26 cellular contexts compared by ENCODE assay signal in genomic region chr3:58565621-58566397, GRCh38. TPM values are rescaled to one million over a fixed set of nuclear protein-coding genes. Genes with fewer than 3 reads are reported as not detected.
A peak's percentile ranks its signal among the peaks of the same experiment; 100 is the strongest.
DNase-seq lines count a peak whose midpoint lies in the region; ATAC-seq, FAIRE-seq and TF ChIP-seq lines count a peak whose summit lies in the region.
"Had no signal": no experiment of that assay in that cellular context is flagged by ENCODE, and none has a peak within 500 bp of the region (broad histone marks: within the 10 kb centered on the region; RNA-seq: fewer than 3 reads in every experiment).

No MANE protein-coding gene starts in this region.

- H2AK5ac ChIP-seq in IMR-90 (ENCODE audit: low read depth, low read length) (peak overlapping the region; percentile 78; the same call in 1 of the 2 replicates), H1 (ENCODE audit: low read depth, low read length) (no peak overlapping the region; the same call in 1 of the 2 replicates), mesendoderm (ENCODE audit: low read length) (no peak overlapping the region)

- H4K8ac ChIP-seq in IMR-90 (ENCODE audit: low read depth in 2 of 2, low read length in 2 of 2) (0 out of 4 replicates have a peak overlapping the region, but pooled peaks of 1 of the 2 experiments have one; percentile 6), H1 (ENCODE audit: extremely low read depth, insufficient read depth, low read length) (no peak overlapping the region), mesendoderm (ENCODE audit: low read depth, low read length) (no peak overlapping the region)

- H3K9me3 ChIP-seq in DND-41 (ENCODE audit: insufficient read depth, low read length, severe bottlenecking) (no peaks in the 10 kb centered on the region), IMR-90 (ENCODE audit: control insufficient read depth, insufficient read depth, low read length) (no peaks in the 10 kb centered on the region), H1 (ENCODE audit: insufficient read depth in 2 of 2, low read depth in 1 of 2, low read length in 1 of 2) (no peaks in the 10 kb centered on the region)
- H3K9me3 ChIP-seq: tibial nerve had no signal

- peak in 1 of 2 experiments; percentile 55; a peak in 1 of 3 replicates for TF ChIP-seq EP300 in H1 (IDR thresholded peaks at IDR 0.05; ENCODE audit: borderline replicate concordance in 1 of 2, low read depth in 2 of 2, low read length in 2 of 2)

- no peaks in the 10 kb centered on the region for H3K4me1 ChIP-seq in DND-41 (ENCODE audit: insufficient read depth, low read length)
- peaks cover 4% of the 10 kb centered on the region; the same call in 1 of the 2 replicates for H3K4me1 ChIP-seq in IMR-90 (ENCODE audit: control insufficient read depth, insufficient read depth, low read length)
- H3K4me1 ChIP-seq in H1 (replicated peaks in 1 of 4; ENCODE audit: control insufficient read depth in 3 of 4, insufficient read depth in 4 of 4, low read length in 3 of 4) = peaks cover 9 to 26% (median 19%) of the 10 kb centered on the region in 4 experiments
- H3K4me1 ChIP-seq in mesendoderm (ENCODE audit: control insufficient read depth, low read depth, low read length) = peaks cover 6% of the 10 kb centered on the region

- ATAC-seq in DND-41 (ENCODE audit: insufficient read depth, low read depth) (no peak), IMR-90 (ENCODE audit: low read depth) (no peak), GM18867 (IDR thresholded peaks at IDR 0.05; ENCODE audit: unreplicated experiment) (no peak), GM18520 (IDR thresholded peaks at IDR 0.05; ENCODE audit: unreplicated experiment) (no peak)
- ATAC-seq: activated naive CD8-positive, alpha-beta T cell treated with anti-CD3 and anti-CD28 coated beads, Interleukin-2, amount 50 U/mL, for 24 hours had no signal

- H2AFZ ChIP-seq in DND-41 (ENCODE audit: low read depth, low read length) = no peak overlapping the region
- peak overlapping the region; percentile 14 for H2AFZ ChIP-seq in IMR-90 (replicated peaks; ENCODE audit: low read length, poor library complexity)
- no peak overlapping the region for H2AFZ ChIP-seq in H1 (ENCODE audit: low read length)

- no TSS peak for BruUV-seq in IMR-90 (replicated peaks; lab: Mats Ljungman, UMichigan)

- H3K56ac ChIP-seq in IMR-90 (ENCODE audit: extremely low read depth, insufficient read depth, low read length) (no peak overlapping the region), H1 (replicated peaks; ENCODE audit: insufficient read length, low read depth, low read length) (no peak overlapping the region), mesendoderm (ENCODE audit: low read length) (no peak overlapping the region)

- no peaks in the 10 kb centered on the region for H3K36me3 ChIP-seq in DND-41 (ENCODE audit: insufficient read depth, low read length)
- H3K36me3 ChIP-seq in IMR-90 (ENCODE audit: control insufficient read depth, insufficient read depth, low read length) = no peaks in the 10 kb centered on the region
- H3K36me3 ChIP-seq in H1 (ENCODE audit: control insufficient read depth in 2 of 4, insufficient read depth in 4 of 4, low read length in 3 of 4) = no peaks in the 10 kb centered on the region
- H3K36me3 ChIP-seq in mesendoderm (ENCODE audit: control insufficient read depth, insufficient read depth, low read length) = no peaks in the 10 kb centered on the region

- no peak for TF ChIP-seq RAD21 in IMR-90 (IDR thresholded peaks at IDR 0.05; ENCODE audit: low read length)
- no peak for TF ChIP-seq RAD21 in H1 (IDR thresholded peaks at IDR 0.05 in 1 of 2, conservative IDR thresholded peaks at IDR 0.05 in 1 of 2; ENCODE audit: low read depth in 2 of 2, low read length in 2 of 2)

- in situ Hi-C loops in IMR-90 (cut with MboI; ENCODE audit: low sequenced_read_pairs) = loop anchor here (25.0 kb wide), 1 partner anchor 421 kb away; no protein-coding TSS in a partner anchor

- H3K23ac ChIP-seq in IMR-90 (ENCODE audit: low read depth, low read length) (no peak overlapping the region), H1 (ENCODE audit: insufficient read length) (no peak overlapping the region), mesendoderm (ENCODE audit: low read length) (no peak overlapping the region)

- peak overlapping the region; percentile 20 for H2BK20ac ChIP-seq in IMR-90 (ENCODE audit: low read depth, low read length)
- H2BK20ac ChIP-seq in H1 (ENCODE audit: low read length) = peak overlapping the region; percentile 80; the same call in 1 of the 2 replicates

- CTCF ChIA-PET in IMR-90 (lab: Yijun Ruan, JAX) (interaction anchor here (8.3 kb wide), 1 partner anchor 64 kb away, joined by 69 read pairs; no protein-coding TSS in a partner anchor), H1 (lab: Charles Lee; ENCODE audit: partially characterized antibody) (interaction anchor here (0.7 to 40.0 kb wide), 15 partner anchors 8 to 487 kb away, joined by 3 to 994 read pairs (median 9); partner anchors contain the start of genes FAM107A and KCTD6)

- dilution Hi-C loops in IMR-90 (cut with HindIII; ENCODE audit: low sequenced_read_pairs, unreplicated experiment) = no loop called here

- H4K20me1 ChIP-seq in DND-41 (ENCODE audit: insufficient read depth, low read length) (no peaks in the 10 kb centered on the region), IMR-90 (ENCODE audit: insufficient read depth, low read length) (no peaks in the 10 kb centered on the region), H1 (replicated peaks in 1 of 2; ENCODE audit: control insufficient read depth in 1 of 2, insufficient read depth in 2 of 2, low read length in 2 of 2) (no peaks in the 10 kb centered on the region)

- H3K27ac ChIP-seq in DND-41 (ENCODE audit: low read length) (no peak overlapping the region), IMR-90 (ENCODE audit: insufficient read depth, low read length) (no peak overlapping the region), H1 (ENCODE audit: low read depth, low read length) (no peak overlapping the region), mesendoderm (ENCODE audit: low read depth, low read length) (no peak overlapping the region)
- H3K27ac ChIP-seq: tibial nerve had no signal

- no peak for TF ChIP-seq CTCF in DND-41 (IDR thresholded peaks at IDR 0.05; ENCODE audit: borderline replicate concordance, extremely low read depth, low read length, poor library complexity, severe bottlenecking)
- TF ChIP-seq CTCF in IMR-90 (conservative IDR thresholded peaks at IDR 0.05; ENCODE audit: low read depth, low read length) = no peak
- TF ChIP-seq CTCF in H1 (IDR thresholded peaks at IDR 0.05; ENCODE audit: control extremely low read depth in 1 of 3, insufficient read depth in 1 of 3, low read depth in 1 of 3, low read length in 3 of 3) = no peak

- H3K9ac ChIP-seq in DND-41 (ENCODE audit: low read depth, low read length) = no peak overlapping the region
- H3K9ac ChIP-seq in IMR-90 (ENCODE audit: low read depth, low read length) = no peak overlapping the region
- H3K9ac ChIP-seq in H1 (replicated peaks in 1 of 4; ENCODE audit: extremely low read depth in 1 of 4, low read depth in 3 of 4, low read length in 3 of 4) = no peak overlapping the region
- no peak overlapping the region for H3K9ac ChIP-seq in mesendoderm (ENCODE audit: low read length)

- H2BK120ac ChIP-seq in IMR-90 (ENCODE audit: low read depth, low read length) = peak overlapping the region; percentile 66
- H2BK120ac ChIP-seq in H1 (replicated peaks; ENCODE audit: low read depth, low read length) = no peak overlapping the region
- H2BK120ac ChIP-seq in mesendoderm (ENCODE audit: low read depth, low read length) = no peak overlapping the region

- no peak overlapping the region for H2AK9ac ChIP-seq in IMR-90 (replicated peaks; ENCODE audit: low read depth, low read length, poor library complexity)

- peak overlapping the region; percentile 51 for H4K91ac ChIP-seq in IMR-90 (ENCODE audit: insufficient read depth, low read depth, low read length)
- H4K91ac ChIP-seq in H1 (replicated peaks; ENCODE audit: insufficient read length, low read length) = peak overlapping the region; percentile 49

- WGBS in IMR-90 (ENCODE audit: extremely low coverage in 2 of 2, insufficient read length in 1 of 2), 2 experiments = 67% methylated on average over 1 of the region's 12 CpGs; no CpG with 5 or more reads in 1 of the 2 experiments
- WGBS in H1 (ENCODE audit: extremely low coverage in 1 of 2, insufficient coverage in 1 of 2, insufficient read length in 1 of 2, insufficient replicate concordance in 2 of 2, low coverage in 1 of 2, low lambda C conversion rate in 2 of 2, missing lambda C conversion rate in 1 of 2), 2 experiments = 42% methylated on average over 12 of the region's 12 CpGs; no CpG with 5 or more reads in 1 of the 2 experiments
- no CpG with 5 or more reads among the region's 12 CpGs for WGBS in mesendoderm (ENCODE audit: extremely low coverage, insufficient coverage, low lambda C conversion rate)

- H3K79me2 ChIP-seq in DND-41 (ENCODE audit: insufficient read depth, low read length) (no peaks in the 10 kb centered on the region), H1 (ENCODE audit: control insufficient read depth in 1 of 2, insufficient read depth in 2 of 2, low read length in 2 of 2) (no peaks in the 10 kb centered on the region), mesendoderm (ENCODE audit: control insufficient read depth, insufficient read depth, low read length) (no peaks in the 10 kb centered on the region)

- DNase-seq in DND-41 (peak; percentile 19), IMR-90 (no peak), H1 (ENCODE audit: low read depth in 1 of 2, low spot score in 2 of 2) (peak in 1 of 2 experiments; percentile 72), mesendoderm (peak; percentile 64), amygdala (lab: John Stamatoyannopoulos, UW) (no peak), LoVo (ENCODE audit: low spot score) (no peak)
- DNase-seq: activated CD4-positive, alpha-beta T cell treated with anti-CD3 and anti-CD28 coated beads for 4 hours; activated naive CD8-positive, alpha-beta T cell treated with anti-CD3 and anti-CD28 coated beads, Interleukin-2, amount 50 U/mL, for 24 hours; dermis blood vessel endothelial cell; DMS 273 treated with DMSO at 0.1 percent for 48 hours; NCI-H1105 treated with DMSO at 0.1 percent for 48 hours; NCI-H2171; NCI-H69; OCI-M1; SHP77; stimulated activated CD4-positive, alpha-beta T cell treated with anti-CD3 and anti-CD28 coated beads, Interleukin-2, amount 100 ng/mL, for 48 hours had no signal

- H3K9me1 ChIP-seq in IMR-90 (ENCODE audit: insufficient read depth, low read length) = peaks cover 17% of the 10 kb centered on the region

- H3K14ac ChIP-seq in IMR-90 (replicated peaks; ENCODE audit: low read depth, low read length) (0 out of 2 replicates have a peak overlapping the region, but pooled peaks have one; percentile 31), H1 (ENCODE audit: insufficient read length) (no peak overlapping the region)

- intact Hi-C loops in IMR-90 (cut with micrococcal nuclease) = loop anchor here (10.0 kb wide), 2 partner anchors 419 to 1069 kb away; no protein-coding TSS in a partner anchor

- 0 out of 3 replicates have a peak overlapping the region, but pooled peaks have one; percentile 7 for H2BK15ac ChIP-seq in IMR-90 (ENCODE audit: low read depth, low read length)
- peak overlapping the region; percentile 29; the same call in 1 of the 2 replicates for H2BK15ac ChIP-seq in H1 (ENCODE audit: low read length)
- H2BK15ac ChIP-seq in mesendoderm (replicated peaks; ENCODE audit: low read depth) = no peak overlapping the region

- no peak for TF ChIP-seq POLR2A in IMR-90 (IDR thresholded peaks at IDR 0.05; ENCODE audit: low read depth, low read length)
- TF ChIP-seq POLR2A in H1 (IDR thresholded peaks at IDR 0.05; ENCODE audit: control extremely low read depth in 1 of 2, low read depth in 2 of 2, low read length in 2 of 2) = no peak

- peaks cover 13% of the 10 kb centered on the region for H3K27me3 ChIP-seq in DND-41 (ENCODE audit: insufficient read depth, low read length, poor library complexity)
- no peaks in the 10 kb centered on the region for H3K27me3 ChIP-seq in IMR-90 (ENCODE audit: control insufficient read depth, insufficient read depth, low read length)
- peaks cover 0 to 2% (median 0%) of the 10 kb centered on the region in 4 experiments; a peak in 2 of 7 replicates for H3K27me3 ChIP-seq in H1 (replicated peaks in 1 of 4; ENCODE audit: control insufficient read depth in 3 of 4, extremely low read depth in 1 of 4, insufficient read depth in 3 of 4, low read length in 3 of 4)
- no peaks in the 10 kb centered on the region for H3K27me3 ChIP-seq in mesendoderm (ENCODE audit: insufficient read depth, low read length, poor library complexity)
- H3K27me3 ChIP-seq: tibial nerve had no signal

- H4K5ac ChIP-seq in IMR-90 (ENCODE audit: low read depth, low read length) = no peak overlapping the region
- no peak overlapping the region for H4K5ac ChIP-seq in H1 (ENCODE audit: insufficient read length, low read depth, low read length)
- H4K5ac ChIP-seq in mesendoderm (ENCODE audit: low read length) = no peak overlapping the region

- H2BK12ac ChIP-seq in H1 (ENCODE audit: low read depth, low read length) = 0 out of 2 replicates have a peak overlapping the region, but pooled peaks have one; percentile 90

- H2BK5ac ChIP-seq in IMR-90 (ENCODE audit: low read depth, low read length, poor library complexity, severe bottlenecking) (no peak overlapping the region), H1 (ENCODE audit: low read depth, low read length) (peak overlapping the region; percentile 60; the same call in 1 of the 2 replicates), mesendoderm (ENCODE audit: low read length) (no peak overlapping the region)

- no peak overlapping the region for H3K18ac ChIP-seq in IMR-90 (ENCODE audit: low read depth, low read length)
- H3K18ac ChIP-seq in H1 (ENCODE audit: extremely low read depth, low read length) = peak overlapping the region; percentile 67; the same call in 1 of the 2 replicates
- no peak overlapping the region for H3K18ac ChIP-seq in mesendoderm (ENCODE audit: low read length)

- H3K4ac ChIP-seq in IMR-90 (ENCODE audit: low read depth, low read length) = peak overlapping the region; percentile 62
- no peak overlapping the region for H3K4ac ChIP-seq in H1 (replicated peaks; ENCODE audit: insufficient read length, low read depth, low read length)
- no peak overlapping the region for H3K4ac ChIP-seq in mesendoderm (ENCODE audit: low read depth, low read length)

- POLR2A ChIA-PET in IMR-90 (lab: Charles Lee; ENCODE audit: unreplicated experiment) = no interaction called here
- POLR2A ChIA-PET in H1 (lab: Charles Lee; ENCODE audit: partially characterized antibody) = interaction anchor here (1.0 to 1.4 kb wide), 5 partner anchors 9 to 72 kb away, joined by 3 to 7 read pairs (median 4); no protein-coding TSS in a partner anchor

- FAIRE-seq in H1 (lab: Jason Lieb, UNC) = peak; percentile 74
- FAIRE-seq: G401.6, TTC549 had no signal

- H3K4me2 ChIP-seq in DND-41 (ENCODE audit: insufficient read depth, low read length) (no peak overlapping the region), IMR-90 (ENCODE audit: low read depth, low read length) (no peak overlapping the region), H1 (ENCODE audit: insufficient read depth in 1 of 2, low read depth in 2 of 2, low read length in 2 of 2) (peak overlapping the region; percentile 49), mesendoderm (ENCODE audit: low read length) (no peak overlapping the region)

- H3K4me3 ChIP-seq in DND-41 (ENCODE audit: low read depth in 1 of 2, low read length in 2 of 2) (no peak overlapping the region), IMR-90 (ENCODE audit: insufficient read depth, low read depth, low read length) (no peak overlapping the region), H1 (ENCODE audit: extremely low read depth in 1 of 4, insufficient read depth in 2 of 4, low read depth in 3 of 4, low read length in 4 of 4) (no peak overlapping the region; a peak in 2 of 8 replicates), mesendoderm (ENCODE audit: low read length) (no peak overlapping the region)
- H3K4me3 ChIP-seq: smooth muscle cell, tibial nerve had no signal

- no peaks in the 10 kb centered on the region for H3K79me1 ChIP-seq in IMR-90 (ENCODE audit: low read depth in 1 of 2, low read length in 2 of 2)
- no peaks in the 10 kb centered on the region; the same call in 1 of the 2 replicates for H3K79me1 ChIP-seq in H1 (ENCODE audit: low read depth, low read length)
- H3K79me1 ChIP-seq in mesendoderm (ENCODE audit: low read length) = no peaks in the 10 kb centered on the region

- no peaks in the 10 kb centered on the region; the same call in 1 of the 2 replicates for H3K23me2 ChIP-seq in H1 (ENCODE audit: low read depth, low read length)

RNA-seq across cellular contexts. Expression of gene FAM107A, which starts 11.4 kb away (rescaled TPM):
- not detected in 2 replicates for total RNA-seq in IMR-90 (2012; rRNA removed)
- polyA plus RNA-seq in IMR-90 (2012; rRNA removed) (not detected in 2 replicates), H1 (2011; rRNA removed) (0.51 and 1.1 TPM in 2 replicates)
- not detected in 2 replicates for polyA plus RNA-seq in IMR-90 (2012; cell fraction: cytosol; rRNA removed)
- polyA plus RNA-seq in IMR-90 (2012; cell fraction: nucleus; rRNA removed; ENCODE audit: low replicate concordance) = 0.05 and 0.07 TPM in 2 replicates
- total RNA-seq in H1 (2021; fragmentation: NEBNext Ultra II Directional; extraction: Animal tissue kit (Norgen Biotek cat#: 25700)) = 0.57 and 0.65 TPM in 2 replicates
- 0.83 TPM for polyA plus RNA-seq in H1 (2011; cell fraction: cytosol; rRNA removed)
- polyA plus RNA-seq in H1 (2011; cell fraction: nucleus; rRNA removed) = 0.61 TPM
- 0.16 to 0.23 TPM (median 0.22 TPM) in 4 replicates for polyA plus RNA-seq in H1 (2012, experiment 1 of 2)
- 0.33 TPM for polyA plus RNA-seq in H1 (2012, experiment 2 of 2)
- polyA plus RNA-seq in H1 (2013, experiment 1 of 2) = 0.53 TPM
- 0.50 TPM for polyA plus RNA-seq in H1 (2013, experiment 2 of 2)
- polyA minus RNA-seq in H1 (2011; rRNA and poly(A)+ RNA removed) = 0.05 and 0.60 TPM in 2 replicates
- polyA minus RNA-seq in H1 (2011; cell fraction: cytosol; rRNA and poly(A)+ RNA removed) = 1.0 TPM
- 0.40 TPM for polyA minus RNA-seq in H1 (2011; cell fraction: nucleus; rRNA and poly(A)+ RNA removed)
- 0.63 TPM for polyA plus RNA-seq in mesendoderm (2013, experiment 1 of 2)
- 0.76 TPM for polyA plus RNA-seq in mesendoderm (2013, experiment 2 of 2)
- total RNA-seq: bronchial epithelial cell, fibroblast of villous mesenchyme, smooth muscle cell had no signal
- polyA plus RNA-seq: CD14-positive monocyte, smooth muscle cell had no signal

RNA-seq across cellular contexts. Expression of gene ACOX2, which starts 28.8 kb away (rescaled TPM):
- total RNA-seq in IMR-90 (2012; rRNA removed) = 15.6 and 17.8 TPM in 2 replicates
- polyA plus RNA-seq in IMR-90 (2012; rRNA removed) = 26.8 and 32.9 TPM in 2 replicates
- polyA plus RNA-seq in IMR-90 (2012; cell fraction: cytosol; rRNA removed) = 17.9 and 19.5 TPM in 2 replicates
- polyA plus RNA-seq in IMR-90 (2012; cell fraction: nucleus; rRNA removed; ENCODE audit: low replicate concordance) = 137 and 183 TPM in 2 replicates
- 3.1 and 3.2 TPM in 2 replicates for total RNA-seq in H1 (2021; fragmentation: NEBNext Ultra II Directional; extraction: Animal tissue kit (Norgen Biotek cat#: 25700))
- 7.3 and 9.2 TPM in 2 replicates for polyA plus RNA-seq in H1 (2011; rRNA removed)
- polyA plus RNA-seq in H1 (2011; cell fraction: cytosol; rRNA removed) = 4.7 TPM
- 5.0 TPM for polyA plus RNA-seq in H1 (2011; cell fraction: nucleus; rRNA removed)
- 2.3 to 4.8 TPM (median 4.1 TPM) in 4 replicates for polyA plus RNA-seq in H1 (2012, experiment 1 of 2)
- polyA plus RNA-seq in H1 (2012, experiment 2 of 2) = 4.8 TPM
- 3.9 TPM for polyA plus RNA-seq in H1 (2013, experiment 1 of 2)
- polyA plus RNA-seq in H1 (2013, experiment 2 of 2) = 3.5 TPM
- polyA minus RNA-seq in H1 (2011; rRNA and poly(A)+ RNA removed) = 7.2 and 8.5 TPM in 2 replicates
- polyA minus RNA-seq in H1 (2011; cell fraction: cytosol; rRNA and poly(A)+ RNA removed) = 1.5 TPM
- polyA minus RNA-seq in H1 (2011; cell fraction: nucleus; rRNA and poly(A)+ RNA removed) = 2.5 TPM
- 7.6 TPM for polyA plus RNA-seq in mesendoderm (2013, experiment 1 of 2)
- polyA plus RNA-seq in mesendoderm (2013, experiment 2 of 2) = 8.1 TPM
- total RNA-seq: HT-29 had no signal

Comparison
In these comparisons a context has a peak if more than half of its experiments do, and no peak if none do; other contexts are left out.
1. DNase-seq: peak in DND-41 (single experiment) and mesendoderm (single experiment); none in IMR-90 (single experiment), amygdala (0 of 56) and LoVo (single experiment).
2. H3K4me2 ChIP-seq: peak in H1 (2 of 2); none in DND-41 (single experiment), IMR-90 (single experiment) and mesendoderm (single experiment).